In the genomic region with DNA sequence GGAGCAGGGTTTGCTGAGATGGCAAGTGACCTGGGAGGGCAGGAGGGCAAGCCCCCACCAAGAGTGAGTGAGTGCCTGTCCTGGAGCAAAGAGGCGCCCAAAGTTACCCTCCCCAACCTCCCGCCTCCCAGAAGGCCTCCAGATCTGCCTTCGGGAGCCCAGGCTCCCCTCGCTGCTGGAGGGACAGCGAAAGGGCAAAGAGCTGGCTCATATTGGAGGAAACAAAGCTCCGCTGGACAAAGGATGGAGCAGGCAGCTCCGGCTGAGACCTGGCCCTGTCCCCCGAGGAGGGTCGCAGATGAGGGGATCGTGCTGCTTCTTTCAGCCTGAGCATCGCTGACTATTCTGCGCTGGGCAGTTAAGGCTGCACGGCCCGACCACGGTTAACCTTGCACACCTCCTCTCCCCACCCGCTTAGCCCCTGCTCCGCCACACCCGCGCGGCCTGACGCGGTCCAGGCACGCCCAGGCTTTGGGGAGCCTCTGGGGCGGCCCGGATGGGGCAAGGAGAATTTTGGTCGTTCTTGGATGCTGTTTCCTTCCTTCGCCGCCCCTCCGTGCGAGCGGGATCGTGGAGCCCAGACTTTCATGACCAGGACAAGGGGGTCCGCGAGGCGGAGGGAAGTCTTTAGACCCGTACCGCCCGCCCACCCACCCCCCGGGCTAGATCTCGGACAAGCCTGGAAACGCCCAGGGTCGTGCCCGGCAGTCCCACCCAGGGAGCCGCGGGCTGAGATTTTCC, we compare ENCODE assay signal across 9 cellular contexts. TPM values are rescaled to one million over a fixed set of nuclear protein-coding genes. Genes with fewer than 3 reads are reported as not detected.
A peak's percentile ranks its signal among the peaks of the same experiment; 100 is the strongest.
DNase-seq lines count a peak whose midpoint lies in the region; ATAC-seq and TF ChIP-seq lines count a peak whose summit lies in the region.
"Had no signal": no experiment of that assay in that cellular context is flagged by ENCODE, and none has a peak within 500 bp of the region (broad histone marks: within the 10 kb centered on the region; RNA-seq: fewer than 3 reads in every experiment).

No MANE protein-coding gene starts in this region.

- H3K27ac ChIP-seq in gastroesophageal sphincter: peak overlapping the region; percentile 62 to 95 (median 92)
- H3K27ac ChIP-seq in ovary: peak overlapping the region; percentile 76 to 94
- H3K27ac ChIP-seq: SK-N-MC had no signal

- TF ChIP-seq CTCF in BJ (IDR thresholded peaks at IDR 0.05; ENCODE audit: insufficient read depth, low read depth, low read length) (no peak), gastroesophageal sphincter (IDR thresholded peaks at IDR 0.05) (no peak), ovary (IDR thresholded peaks at IDR 0.05) (no peak)

- TF ChIP-seq POLR2A in gastroesophageal sphincter (IDR thresholded peaks at IDR 0.05) (no peak), ovary (IDR thresholded peaks at IDR 0.05) (no peak)

- no peaks in the 10 kb centered on the region for H3K9me3 ChIP-seq in gastroesophageal sphincter
- no peaks in the 10 kb centered on the region for H3K9me3 ChIP-seq in ovary

- POLR2A ChIA-PET in BJ (lab: Charles Lee): no interaction called here
- POLR2A ChIA-PET in activated CD4-positive, alpha-beta memory T cell treated with anti-CD3 and anti-CD28 coated beads for 36 hours (lab: Charles Lee): no interaction called here

- peaks cover 29% of the 10 kb centered on the region for H3K4me1 Mint-ChIP-seq in activated CD4-positive, alpha-beta memory T cell treated with anti-CD3 and anti-CD28 coated beads for 36 hours (ENCODE audit: low read depth)

- DNase-seq in BJ (ENCODE audit: low read depth) (no peak), ovary (peak in 4 of 5 donors; percentile 53 to 68 (median 59)), hippocampal formation (lab: John Stamatoyannopoulos, UW) (no peak), T1000 (lab: John Stamatoyannopoulos, UW) (no peak), GOT3 (lab: John Stamatoyannopoulos, UW) (no peak)
- no peak for DNase-seq in activated CD4-positive, alpha-beta memory T cell treated with anti-CD3 and anti-CD28 coated beads for 36 hours

- H3K4me3 ChIP-seq in BJ (ENCODE audit: low read depth, low read length): peak overlapping the region; percentile 63
- peak overlapping the region; percentile 43 to 86 for H3K4me3 ChIP-seq in gastroesophageal sphincter
- H3K4me3 ChIP-seq in ovary: peak overlapping the region; percentile 65

- H3K4me1 ChIP-seq in gastroesophageal sphincter (peaks cover 0 to 68% (median 22%) of the 10 kb centered on the region in 3 donors), ovary (ENCODE audit: insufficient read depth) (peaks cover 8% of the 10 kb centered on the region)

- ATAC-seq in gastroesophageal sphincter: no peak
- ATAC-seq in GM21367 (IDR thresholded peaks at IDR 0.05; ENCODE audit: unreplicated experiment): no peak

- H3K36me3 ChIP-seq in BJ (ENCODE audit: control insufficient read depth, insufficient read depth, low read length): no peaks in the 10 kb centered on the region
- no peaks in the 10 kb centered on the region for H3K36me3 ChIP-seq in gastroesophageal sphincter
- no peaks in the 10 kb centered on the region for H3K36me3 ChIP-seq in ovary

- intact Hi-C loops in activated CD4-positive, alpha-beta memory T cell treated with anti-CD3 and anti-CD28 coated beads for 36 hours (cut with micrococcal nuclease): no loop called here
- intact Hi-C loops in ovary (cut with DNase I): no loop called here

- CTCF ChIA-PET in BJ (lab: Yijun Ruan, JAX): interaction anchor here (0.7 to 0.9 kb wide), 2 partner anchors 11 to 70 kb away, joined by 3 read pairs; partner anchors contain the start of gene DLEC1
- CTCF ChIA-PET in activated CD4-positive, alpha-beta memory T cell treated with anti-CD3 and anti-CD28 coated beads for 36 hours (lab: Charles Lee): interaction anchor here (1.6 kb wide), 1 partner anchor 10 kb away, joined by 5 read pairs; the partner anchor contains the start of gene DLEC1

- peak overlapping the region; percentile 9 for H3K4me3 Mint-ChIP-seq in activated CD4-positive, alpha-beta memory T cell treated with anti-CD3 and anti-CD28 coated beads for 36 hours

- no peaks in the 10 kb centered on the region for H3K36me3 Mint-ChIP-seq in activated CD4-positive, alpha-beta memory T cell treated with anti-CD3 and anti-CD28 coated beads for 36 hours

- WGBS in gastroesophageal sphincter (ENCODE audit: low coverage in 1 of 2), 2 donors: 19% methylated on average over 3 of the region's 45 CpGs; no CpG with 5 or more reads in 1 of the 2 donors
- 12 to 13% (median 13%) methylated on average over 42 to 45 of the region's 45 CpGs for WGBS in ovary, 3 donors

- no peak overlapping the region for H3K27ac Mint-ChIP-seq in activated CD4-positive, alpha-beta memory T cell treated with anti-CD3 and anti-CD28 coated beads for 36 hours

- H3K27me3 ChIP-seq in BJ (ENCODE audit: control insufficient read depth, insufficient read depth, low read length) (no peaks in the 10 kb centered on the region), gastroesophageal sphincter (no peaks in the 10 kb centered on the region), ovary (no peaks in the 10 kb centered on the region)

- TF ChIP-seq EP300 in gastroesophageal sphincter (IDR thresholded peaks at IDR 0.05): no peak
- TF ChIP-seq EP300 in ovary (IDR thresholded peaks at IDR 0.05): no peak

- no peaks in the 10 kb centered on the region for H3K9me3 Mint-ChIP-seq in activated CD4-positive, alpha-beta memory T cell treated with anti-CD3 and anti-CD28 coated beads for 36 hours

- H3K27me3 Mint-ChIP-seq in activated CD4-positive, alpha-beta memory T cell treated with anti-CD3 and anti-CD28 coated beads for 36 hours: peaks cover 1% of the 10 kb centered on the region

RNA-seq across cellular contexts. Expression of gene PLCD1, which starts 0.7 kb away (rescaled TPM):
- polyA plus RNA-seq in BJ (2011; rRNA removed) (7.6 and 12.3 TPM in 2 replicates), ovary (10 to 100 TPM; 21.2 to 30.0 TPM)
- polyA minus RNA-seq in BJ (2011; rRNA and poly(A)+ RNA removed): 17.9 and 18.6 TPM in 2 replicates
- 10 to 100 TPM; 17.3 to 17.6 TPM for total RNA-seq in activated CD4-positive, alpha-beta memory T cell treated with anti-CD3 and anti-CD28 coated beads for 36 hours
- total RNA-seq in gastroesophageal sphincter (10 to 100 TPM; 25.4 to 29.8 (median 27.1) TPM), ovary (10 to 100 TPM; 12.3 to 62.3 (median 27.0) TPM)

RNA-seq across cellular contexts. Expression of gene DLEC1, which starts 10.2 kb away (rescaled TPM):
- polyA plus RNA-seq in BJ (2011; rRNA removed) (0.02 and 0.06 TPM in 2 replicates), ovary (1 to 10 TPM in 1 of 2 donors, under 1 TPM in 1; 0.93 to 1.5 TPM)
- 0.05 TPM in 1 of 2 replicates, not detected in the other for polyA minus RNA-seq in BJ (2011; rRNA and poly(A)+ RNA removed)
- total RNA-seq in activated CD4-positive, alpha-beta memory T cell treated with anti-CD3 and anti-CD28 coated beads for 36 hours: 1 to 10 TPM in 1 of 2 experiments, under 1 TPM in 1; 0.70 to 1.1 TPM
- total RNA-seq in gastroesophageal sphincter (under 1 TPM; 0.07 to 0.78 (median 0.16) TPM), ovary (10 to 100 TPM in 1 of 7 donors, 1 to 10 TPM in 5, under 1 TPM in 1; 0.99 to 23.8 (median 3.7) TPM)

RNA-seq across cellular contexts. Expression of gene VILL, which starts 38.2 kb away (rescaled TPM):
- polyA plus RNA-seq in BJ (2011; rRNA removed): 4.9 and 8.8 TPM in 2 replicates
- 7.2 and 11.8 TPM in 2 replicates for polyA minus RNA-seq in BJ (2011; rRNA and poly(A)+ RNA removed)
- total RNA-seq in activated CD4-positive, alpha-beta memory T cell treated with anti-CD3 and anti-CD28 coated beads for 36 hours: 10 to 100 TPM in 1 of 2 experiments, 1 to 10 TPM in 1; 9.9 to 11.3 TPM
- total RNA-seq in gastroesophageal sphincter: 1 to 10 TPM; 3.5 to 7.5 (median 5.2) TPM
- total RNA-seq in ovary: 10 to 100 TPM in 2 of 7 donors, 1 to 10 TPM in 5; 5.2 to 13.2 (median 8.8) TPM
- polyA plus RNA-seq in ovary: 10 to 100 TPM in 1 of 2 donors, 1 to 10 TPM in 1; 4.8 to 12.3 TPM

Comparison
In these comparisons a context has a peak if more than half of its experiments do, and no peak if none do; other contexts are left out.
1. DNase-seq: peak in ovary (4 of 5); none in BJ (single experiment), activated CD4-positive, alpha-beta memory T cell treated with anti-CD3 and anti-CD28 coated beads for 36 hours (single experiment), hippocampal formation (0 of 2), T1000 (single experiment) and GOT3 (single experiment).
2. Peak in every context shown above with its lines, with median percentiles within 50 percentile points of each other: H3K4me3 ChIP-seq.